In genomic region chr11:2072551-2073261, GRCh38 we compare ENCODE assay signal across 22 cellular contexts.
A peak's percentile ranks its signal among the peaks of the same experiment; 100 is the strongest.
DNase-seq lines count a peak whose midpoint lies in the region; ATAC-seq and TF ChIP-seq lines count a peak whose summit lies in the region.
"Had no signal": no experiment of that assay in that cellular context is flagged by ENCODE, and none has a peak within 500 bp of the region (broad histone marks: within the 10 kb centered on the region; RNA-seq: fewer than 3 reads in every experiment).

No MANE protein-coding gene starts in this region.

- ATAC-seq in sciatic nerve = no peak
- ATAC-seq in HG02870 (IDR thresholded peaks at IDR 0.05; ENCODE audit: unreplicated experiment) = no peak
- ATAC-seq: activated naive CD8-positive, alpha-beta T cell treated with anti-CD3 and anti-CD28 coated beads, Interleukin-2, amount 50 U/mL, for 24 hours; esophagus mucosa; stimulated activated naive CD8-positive, alpha-beta T cell treated with anti-CD3 and anti-CD28 coated beads, Interleukin-15, Interleukin-2, amounts not matched to agents 100 U/mL and 50 U/mL, for 24 hours had no signal

- no peak for TF ChIP-seq CTCF in choroid plexus epithelial cell (conservative IDR thresholded peaks at IDR 0.05; ENCODE audit: low read depth, low read length)

- intact Hi-C loops in sciatic nerve (cut with DNase I) = no loop called here

- DNase-seq in ELR (ENCODE audit: low read depth) (peak; percentile 49), M059J (ENCODE audit: low read depth) (peak; percentile 32), choroid plexus epithelial cell (ENCODE audit: low read depth) (peak; percentile 83), sciatic nerve (ENCODE audit: low spot score) (peak; percentile 40), OCI-M2 (lab: John Stamatoyannopoulos, UW; ENCODE audit: unreplicated experiment) (no peak), NCI-H1105 (lab: John Stamatoyannopoulos, UW) (no peak)
- DNase-seq: activated CD4-positive, alpha-beta memory T cell treated with anti-CD3 and anti-CD28 coated beads, Interleukin-2, amount 10 ng/mL, durations not matched to agents 7 days and 5 days; activated gamma-delta T cell treated with Interleukin-2 at 50 U/mL for 16 hours; activated naive CD8-positive, alpha-beta T cell treated with anti-CD3 and anti-CD28 coated beads, Interleukin-2, amount 50 U/mL, for 24 hours; CD8-positive, alpha-beta memory T cell; cortex of kidney; H9; MG63; NCI-H510A treated with DMSO at 0.1 percent for 48 hours; right lobe of liver; SHP77; stimulated activated CD4-positive, alpha-beta T cell treated with anti-CD3 and anti-CD28 coated beads, Interleukin-15, amount 100 ng/mL, for 24 hours; stimulated activated naive CD8-positive, alpha-beta T cell treated with anti-CD3 and anti-CD28 coated beads, Interleukin-15, Interleukin-2, amounts not matched to agents 100 U/mL and 50 U/mL, for 24 hours; SW 1271; T1000 had no signal

- no peak overlapping the region for H3K4me3 ChIP-seq in choroid plexus epithelial cell (ENCODE audit: low read depth, low read length)
- H3K4me3 ChIP-seq: MG63, right lobe of liver had no signal

Comparison
In these comparisons a context has a peak if more than half of its experiments do, and no peak if none do; other contexts are left out.
1. DNase-seq: peak in ELR (single experiment), M059J (single experiment), choroid plexus epithelial cell (single experiment) and sciatic nerve (single experiment); none in OCI-M2 (single experiment) and NCI-H1105 (single experiment).